ENCODE assay signal across 8 cellular contexts in the genomic region with DNA sequence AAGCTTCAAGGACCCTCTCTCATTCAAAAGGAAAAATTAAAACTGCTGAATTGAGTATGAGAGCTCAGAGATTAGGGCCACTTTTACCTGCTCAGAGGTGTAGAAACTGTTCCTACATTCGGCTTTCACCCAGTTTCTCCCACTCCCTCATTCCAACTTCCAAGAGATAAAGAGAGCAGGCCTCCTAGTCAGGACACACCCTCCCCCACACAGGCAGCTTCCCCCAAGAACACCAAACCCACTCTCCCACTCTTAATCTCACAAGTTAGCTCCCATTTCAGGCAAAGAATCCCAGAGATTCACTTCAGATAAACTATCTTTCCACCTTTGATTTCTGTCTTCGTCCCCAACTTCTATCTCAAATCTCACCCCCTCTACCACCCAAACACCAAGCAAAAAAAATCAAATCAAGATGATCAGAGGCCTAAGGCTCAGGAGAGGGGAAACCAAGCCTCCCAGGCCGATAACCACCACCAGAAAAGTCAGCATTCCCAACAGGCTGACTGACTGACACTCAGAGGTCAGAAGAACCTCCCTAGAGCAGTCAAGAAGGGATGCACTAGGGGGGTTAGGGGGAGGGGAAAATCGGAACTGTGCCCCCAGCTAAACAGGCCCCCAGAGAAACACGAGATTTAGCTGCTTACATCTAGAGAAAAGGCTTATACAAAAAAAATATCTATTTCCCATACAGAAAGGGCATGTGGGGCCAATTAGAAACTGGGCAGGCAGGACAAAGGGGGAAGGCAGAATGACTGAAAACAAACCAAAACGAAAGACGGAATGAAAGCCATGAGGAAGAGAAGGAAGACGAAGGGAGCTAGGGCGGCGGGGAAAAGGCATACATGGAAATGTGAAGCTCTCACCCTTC. TPM values are rescaled to one million over a fixed set of nuclear protein-coding genes. Genes with fewer than 3 reads are reported as not detected.
DNase-seq lines count a peak whose midpoint lies in the region; ATAC-seq and TF ChIP-seq lines count a peak whose summit lies in the region.

No MANE protein-coding gene starts in this region.

- peak overlapping the region; percentile 94 for H3K4me3 Mint-ChIP-seq in CD8-positive, alpha-beta T cell
- peak overlapping the region; percentile 89 for H3K4me3 Mint-ChIP-seq in osteocyte (ENCODE audit: unreplicated experiment)

- no TSS peak for BruUV-seq in OCI-LY7 (replicated peaks; lab: Mats Ljungman, UMichigan)

- no peaks in the 10 kb centered on the region for H3K9me3 ChIP-seq in CD8-positive, alpha-beta T cell (ENCODE audit: low read length)
- H3K9me3 ChIP-seq in OCI-LY7 (ENCODE audit: low read length) (no peaks in the 10 kb centered on the region), endocrine pancreas (ENCODE audit: control insufficient read depth, low read length) (no peaks in the 10 kb centered on the region)

- ATAC-seq in CD8-positive, alpha-beta T cell: no peak
- ATAC-seq in GM19023 (IDR thresholded peaks at IDR 0.05; ENCODE audit: unreplicated experiment) (no peak), HG03280 (IDR thresholded peaks at IDR 0.05; ENCODE audit: unreplicated experiment) (no peak)

- H3K36me3 Mint-ChIP-seq in CD8-positive, alpha-beta T cell: peaks cover 76% of the 10 kb centered on the region
- peaks cover 20% of the 10 kb centered on the region for H3K36me3 Mint-ChIP-seq in osteocyte (ENCODE audit: unreplicated experiment)

- H3K4me1 ChIP-seq in CD8-positive, alpha-beta T cell (ENCODE audit: insufficient read depth, low read length): peaks cover 28% of the 10 kb centered on the region
- H3K4me1 ChIP-seq in OCI-LY7 (ENCODE audit: insufficient read depth, low read length, poor library complexity, severe bottlenecking) (peaks cover 29% of the 10 kb centered on the region), endocrine pancreas (ENCODE audit: control insufficient read depth, insufficient read depth, low read length) (peaks cover 6% of the 10 kb centered on the region)

- H3K4me3 ChIP-seq in CD8-positive, alpha-beta T cell (ENCODE audit: low read depth, low read length): no peak overlapping the region
- H3K4me3 ChIP-seq in OCI-LY7 (ENCODE audit: low read depth, low read length, poor library complexity, severe bottlenecking) (peak overlapping the region; percentile 79), endocrine pancreas (ENCODE audit: control insufficient read depth, insufficient read depth, low read length) (peak overlapping the region; percentile 71)

- H4K20me1 ChIP-seq in OCI-LY7 (ENCODE audit: insufficient read depth, low read length): 0 out of 2 replicates have a peak, but pooled peaks cover 9% of the 10 kb centered on the region

- peak overlapping the region; percentile 61 for H3K27ac ChIP-seq in CD8-positive, alpha-beta T cell (ENCODE audit: low read depth, low read length)
- peak overlapping the region; percentile 42 for H3K27ac ChIP-seq in OCI-LY7 (ENCODE audit: low read depth, low read length, poor library complexity, severe bottlenecking)

- no peaks in the 10 kb centered on the region for H3K9me2 ChIP-seq in OCI-LY7 (ENCODE audit: insufficient read depth, low read length)

- H3K36me3 ChIP-seq in CD8-positive, alpha-beta T cell (ENCODE audit: insufficient read depth, low read length): peaks cover 52% of the 10 kb centered on the region
- H3K36me3 ChIP-seq in OCI-LY7 (ENCODE audit: insufficient read depth, low read length) (peaks cover 83% of the 10 kb centered on the region), endocrine pancreas (ENCODE audit: control insufficient read depth, insufficient read depth, low read length) (peaks cover 5% of the 10 kb centered on the region)

- H3K79me2 ChIP-seq in OCI-LY7 (ENCODE audit: insufficient read depth, low read depth, low read length): peaks cover 45% of the 10 kb centered on the region

- no peak for DNase-seq in CD8-positive, alpha-beta T cell
- no peak for DNase-seq in OCI-LY7 (ENCODE audit: low spot score)
- DNase-seq in osteocyte (ENCODE audit: extremely low spot score, unreplicated experiment): no peak
- no peak for DNase-seq in G401 (ENCODE audit: low spot score)
- no peak for DNase-seq in activated gamma-delta T cell (lab: John Stamatoyannopoulos, UW)

- in situ Hi-C loops in G401 (cut with HindIII; ENCODE audit: low sequenced_read_pairs): no loop called here

- H3K4me2 ChIP-seq in OCI-LY7 (ENCODE audit: low read length): peak overlapping the region; percentile 94

- POLR2A ChIA-PET in CD8-positive, alpha-beta T cell (lab: Charles Lee): interaction anchor here (0.5 to 0.6 kb wide), 2 partner anchors 127 to 1286 kb away, joined by 3 to 5 read pairs; no protein-coding TSS in a partner anchor
- POLR2A ChIA-PET in OCI-LY7 (lab: Charles Lee): interaction anchor here (0.6 to 1.6 kb wide), 7 partner anchors 12 to 230 kb away, joined by 3 to 10 read pairs (median 3); a partner anchor contains a TSS

- peak overlapping the region; percentile 94 for H3K27ac Mint-ChIP-seq in CD8-positive, alpha-beta T cell
- peak overlapping the region; percentile 93 for H3K27ac Mint-ChIP-seq in osteocyte (ENCODE audit: unreplicated experiment)

- no peak overlapping the region for H2AFZ ChIP-seq in OCI-LY7 (ENCODE audit: low read length)

- CTCF ChIA-PET in CD8-positive, alpha-beta T cell (lab: Charles Lee): interaction anchor here (0.7 to 5.2 kb wide), 12 partner anchors 8 to 1343 kb away, joined by 3 to 24 read pairs (median 8); a partner anchor contains a TSS
- CTCF ChIA-PET in OCI-LY7 (lab: Charles Lee; ENCODE audit: unreplicated experiment): interaction anchor here (0.6 to 1.4 kb wide), 6 partner anchors 12 to 250 kb away, joined by 3 to 8 read pairs (median 4); a partner anchor contains a TSS

- peak overlapping the region; percentile 92 for H3K9ac ChIP-seq in endocrine pancreas (ENCODE audit: control insufficient read depth, insufficient read depth, low read length)

- H3K4me1 Mint-ChIP-seq in CD8-positive, alpha-beta T cell (ENCODE audit: low read depth): peaks cover 46% of the 10 kb centered on the region
- peaks cover 43% of the 10 kb centered on the region for H3K4me1 Mint-ChIP-seq in osteocyte (ENCODE audit: unreplicated experiment)

- H3K27me3 Mint-ChIP-seq in CD8-positive, alpha-beta T cell (ENCODE audit: low read depth): no peaks in the 10 kb centered on the region
- no peaks in the 10 kb centered on the region for H3K27me3 Mint-ChIP-seq in osteocyte (ENCODE audit: unreplicated experiment)

- no peaks in the 10 kb centered on the region for H3K9me3 Mint-ChIP-seq in CD8-positive, alpha-beta T cell
- no peaks in the 10 kb centered on the region for H3K9me3 Mint-ChIP-seq in osteocyte (ENCODE audit: unreplicated experiment)

- no peaks in the 10 kb centered on the region for H3K27me3 ChIP-seq in CD8-positive, alpha-beta T cell (ENCODE audit: insufficient read depth, low read length)
- no peaks in the 10 kb centered on the region for H3K27me3 ChIP-seq in endocrine pancreas (ENCODE audit: control insufficient read depth, insufficient read depth, low read length)

- TF ChIP-seq CTCF in CD8-positive, alpha-beta T cell (IDR thresholded peaks at IDR 0.05): no peak
- no peak for TF ChIP-seq CTCF in OCI-LY7 (conservative IDR thresholded peaks at IDR 0.05; ENCODE audit: low read length)
- TF ChIP-seq CTCF in osteocyte (IDR thresholded peaks at IDR 0.05): no peak

- intact Hi-C loops in CD8-positive, alpha-beta T cell (cut with DNase I, micrococcal nuclease): loop anchor here (1.0 to 10.0 kb wide), 4 partner anchors 24 to 484 kb away; a partner anchor contains a TSS
- intact Hi-C loops in OCI-LY7 (cut with micrococcal nuclease; ENCODE audit: unreplicated experiment): loop anchor here (2.0 to 5.0 kb wide), 2 partner anchors 24 to 232 kb away; a partner anchor contains a TSS

RNA-seq across cellular contexts. Expression of a gene that starts 13.2 kb away (rescaled TPM):
- total RNA-seq in CD8-positive, alpha-beta T cell: 1 to 10 TPM; 1.5 to 2.1 TPM
- 1.1 and 1.5 TPM in 2 replicates for total RNA-seq in OCI-LY7 (2014; rRNA removed; shearing (Covaris generic))
- total RNA-seq in OCI-LY7 (2022) (0.46 and 0.51 TPM in 2 replicates), osteocyte (13.3 and 13.7 TPM in 2 replicates)
- 8.7 and 10.9 TPM in 2 replicates for total RNA-seq in G401 (2014; rRNA removed; shearing (Covaris generic))

RNA-seq across cellular contexts. Expression of a gene that starts 24.4 kb away (rescaled TPM):
- total RNA-seq in CD8-positive, alpha-beta T cell: 100 to 1,000 TPM; 303 to 313 TPM
- total RNA-seq in OCI-LY7 (2014; rRNA removed; shearing (Covaris generic)): 107 and 130 TPM in 2 replicates
- total RNA-seq in OCI-LY7 (2022) (203 and 206 TPM in 2 replicates), osteocyte (219 and 241 TPM in 2 replicates)
- total RNA-seq in G401 (2014; rRNA removed; shearing (Covaris generic)): 80.3 and 95.3 TPM in 2 replicates

RNA-seq across cellular contexts. Expression of a gene that starts 24.8 kb away (rescaled TPM):
- 1 to 10 TPM; 3.5 to 3.8 TPM for total RNA-seq in CD8-positive, alpha-beta T cell
- total RNA-seq in OCI-LY7 (2014; rRNA removed; shearing (Covaris generic)): 25.9 and 44.5 TPM in 2 replicates
- total RNA-seq in OCI-LY7 (2022) (37.0 and 42.4 TPM in 2 replicates), osteocyte (51.8 and 61.3 TPM in 2 replicates)
- total RNA-seq in G401 (2014; rRNA removed; shearing (Covaris generic)): 53.7 and 55.2 TPM in 2 replicates

RNA-seq across cellular contexts. Expression of a gene that starts 28.5 kb away (rescaled TPM):
- total RNA-seq in CD8-positive, alpha-beta T cell: not detected
- total RNA-seq in OCI-LY7 (2014; rRNA removed; shearing (Covaris generic)): not detected in 2 replicates
- not detected in 2 replicates for total RNA-seq in OCI-LY7 (2022)
- not detected in 2 replicates for total RNA-seq in osteocyte
- total RNA-seq in G401 (2014; rRNA removed; shearing (Covaris generic)): not detected in 2 replicates

RNA-seq across cellular contexts. Expression of a gene that starts 34.3 kb away (rescaled TPM):
- not detected for total RNA-seq in CD8-positive, alpha-beta T cell
- total RNA-seq in OCI-LY7 (2014; rRNA removed; shearing (Covaris generic)): not detected in 2 replicates
- total RNA-seq in OCI-LY7 (2022) (not detected in 2 replicates), osteocyte (not detected in 2 replicates)
- total RNA-seq in G401 (2014; rRNA removed; shearing (Covaris generic)): not detected in 2 replicates

Comparison
In these comparisons a context has a peak if more than half of its experiments do, and no peak if none do; other contexts are left out.
1. RNA of a gene that starts 24.8 kb away (total RNA-seq): 51.8 to 61.3 TPM in osteocyte, 53.7 to 55.2 TPM in G401 and 25.9 to 44.5 TPM in OCI-LY7; 3.5 to 3.8 TPM in CD8-positive, alpha-beta T cell; every median in the first group is over 4 times any median in the second.